ENCODE assay signal across 18 cellular contexts in genomic region chr7:41921453-41921912, GRCh38.
DNase-seq lines count a peak whose midpoint lies in the region; FAIRE-seq and TF ChIP-seq lines count a peak whose summit lies in the region.
"Had no signal": no experiment of that assay in that cellular context is flagged by ENCODE, and none has a peak within 500 bp of the region (broad histone marks: within the 10 kb centered on the region; RNA-seq: fewer than 3 reads in every experiment).

No MANE protein-coding gene starts in this region.

- H3K27ac ChIP-seq in coronary artery: no peak overlapping the region

- H3K36me3 Mint-ChIP-seq in type B pancreatic cell: no peaks in the 10 kb centered on the region
- H3K36me3 Mint-ChIP-seq: naive thymus-derived CD8-positive, alpha-beta T cell had no signal

- no peaks in the 10 kb centered on the region for H3K4me1 Mint-ChIP-seq in type B pancreatic cell (ENCODE audit: unreplicated experiment)
- H3K4me1 Mint-ChIP-seq: activated T-helper 17 cell treated with anti-CD3 and anti-CD28 coated beads, Interleukin-2, amount 50 U/mL, for 72 hours; IgD-negative memory B cell; naive thymus-derived CD8-positive, alpha-beta T cell had no signal

- H3K4me3 Mint-ChIP-seq in type B pancreatic cell: no peak overlapping the region
- H3K4me3 Mint-ChIP-seq: activated T-helper 17 cell treated with anti-CD3 and anti-CD28 coated beads, Interleukin-2, amount 50 U/mL, for 72 hours; IgD-negative memory B cell; naive thymus-derived CD8-positive, alpha-beta T cell had no signal

- POLR2A ChIA-PET in GM10248 (lab: Yijun Ruan, JAX): no interaction called here

- CTCF ChIA-PET in GM10248 (lab: Yijun Ruan, JAX): interaction anchor here (1.0 to 2.5 kb wide), 2 partner anchors 19 to 21 kb away, joined by 3 to 9 read pairs; no protein-coding TSS in a partner anchor

- peak; percentile 74 for DNase-seq in AG08395 (ENCODE audit: low spot score)
- no peak for DNase-seq in HTR-8/SVneo (ENCODE audit: insufficient read length, low spot score)
- DNase-seq in fibroblast of mammary gland (ENCODE audit: low read depth): peak; percentile 93
- DNase-seq in myocyte (ENCODE audit: low read depth): peak; percentile 43
- no peak for DNase-seq in GM10248 (ENCODE audit: extremely low spot score)
- DNase-seq in coronary artery (ENCODE audit: low spot score): no peak
- DNase-seq in type B pancreatic cell (ENCODE audit: extremely low spot score, unreplicated experiment): no peak
- no peak for DNase-seq in NCI-H774 (lab: John Stamatoyannopoulos, UW)
- DNase-seq: ACHN; amygdala; dermis blood vessel endothelial cell; foreskin melanocyte; naive thymus-derived CD8-positive, alpha-beta T cell; NCI-H1417 treated with DMSO at 0.1 percent for 48 hours; NCI-H446; stimulated activated CD4-positive, alpha-beta T cell treated with anti-CD3 and anti-CD28 coated beads, Interleukin-4, amount 100 ng/mL, for 1 hour had no signal

- H3K9me3 Mint-ChIP-seq in type B pancreatic cell: no peaks in the 10 kb centered on the region
- H3K9me3 Mint-ChIP-seq: activated T-helper 17 cell treated with anti-CD3 and anti-CD28 coated beads, Interleukin-2, amount 50 U/mL, for 72 hours; IgD-negative memory B cell; naive thymus-derived CD8-positive, alpha-beta T cell had no signal

- TF ChIP-seq CTCF in fibroblast of mammary gland (conservative IDR thresholded peaks at IDR 0.05; ENCODE audit: control insufficient read depth, insufficient read depth, low read depth, low read length): no peak
- TF ChIP-seq CTCF in GM10248 (IDR thresholded peaks at IDR 0.05; ENCODE audit: control extremely low read depth, extremely low read depth, low read depth, missing control alignments): no peak
- TF ChIP-seq CTCF in coronary artery (IDR thresholded peaks at IDR 0.05): no peak
- TF ChIP-seq CTCF in type B pancreatic cell (conservative IDR thresholded peaks at IDR 0.05): no peak

- no peak overlapping the region for H3K27ac Mint-ChIP-seq in type B pancreatic cell
- H3K27ac Mint-ChIP-seq: activated T-helper 17 cell treated with anti-CD3 and anti-CD28 coated beads, Interleukin-2, amount 50 U/mL, for 72 hours; IgD-negative memory B cell; naive thymus-derived CD8-positive, alpha-beta T cell had no signal

- H3K4me3 ChIP-seq in fibroblast of mammary gland (ENCODE audit: control insufficient read depth, low read depth, low read length): no peak overlapping the region
- H3K4me3 ChIP-seq in coronary artery: no peak overlapping the region

- peaks cover 11% of the 10 kb centered on the region for H3K27me3 Mint-ChIP-seq in type B pancreatic cell

- peak; percentile 58 for FAIRE-seq in HTR-8/SVneo (lab: Jason Lieb, UNC)

Comparison
In these comparisons a context has a peak if more than half of its experiments do, and no peak if none do; other contexts are left out.
1. DNase-seq: peak in AG08395 (single experiment), fibroblast of mammary gland (single experiment) and myocyte (single experiment); none in HTR-8/SVneo (single experiment), GM10248 (single experiment), coronary artery (single experiment), type B pancreatic cell (single experiment) and NCI-H774 (single experiment).